In the genomic region with DNA sequence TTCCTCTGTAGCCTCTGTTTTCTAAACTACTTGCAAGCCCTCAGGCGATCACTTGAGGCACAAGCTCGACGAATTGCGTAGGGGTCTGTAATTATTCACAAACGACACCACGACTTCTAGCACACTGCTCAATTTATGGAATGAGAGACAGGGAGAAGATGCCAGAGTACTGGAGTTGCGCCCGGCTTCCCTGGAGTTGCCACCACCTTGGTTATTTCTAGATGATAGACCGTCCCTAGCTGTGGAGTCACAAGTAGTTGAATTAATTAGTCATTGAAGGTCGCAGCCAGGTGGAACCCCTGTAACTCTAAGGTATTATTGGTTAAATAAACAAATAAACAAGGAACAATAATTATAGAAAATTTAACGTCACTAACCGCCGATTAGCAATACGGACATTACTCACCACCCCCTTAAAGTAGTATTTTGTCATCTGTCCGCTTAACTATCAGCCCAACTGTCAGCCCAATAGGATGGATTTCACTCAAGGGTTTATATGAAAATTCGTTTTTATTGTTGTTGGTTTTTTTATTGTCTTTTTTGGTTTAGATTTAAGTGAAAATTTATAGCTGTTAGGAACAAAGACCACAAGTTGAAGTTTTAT, we compare ENCODE assay signal across 8 cellular contexts. TPM values are rescaled to one million over a fixed set of nuclear protein-coding genes. Genes with fewer than 3 reads are reported as not detected.
DNase-seq lines count a peak whose midpoint lies in the region; ATAC-seq and TF ChIP-seq lines count a peak whose summit lies in the region.

No MANE protein-coding gene starts in this region.

- peak overlapping the region; percentile 87 for H2AFZ ChIP-seq in DND-41 (ENCODE audit: low read depth, low read length)
- H2AFZ ChIP-seq in fibroblast of lung (ENCODE audit: low read length): peak overlapping the region; percentile 56
- peak overlapping the region; percentile 94 for H2AFZ ChIP-seq in parathyroid adenoma

- H3K27ac ChIP-seq in DND-41 (ENCODE audit: low read length): peak overlapping the region; percentile 89
- peak overlapping the region; percentile 99 for H3K27ac ChIP-seq in fibroblast of lung (ENCODE audit: insufficient read depth, low read length)
- H3K27ac ChIP-seq in parathyroid adenoma: peak overlapping the region; percentile 96

- no peaks in the 10 kb centered on the region for H4K20me1 ChIP-seq in DND-41 (ENCODE audit: insufficient read depth, low read length)
- H4K20me1 ChIP-seq in fibroblast of lung (ENCODE audit: control insufficient read depth, extremely low read depth, insufficient read depth, low read length): no peaks in the 10 kb centered on the region

- H3K27me3 ChIP-seq in DND-41 (ENCODE audit: insufficient read depth, low read length, poor library complexity) (no peaks in the 10 kb centered on the region), fibroblast of lung (ENCODE audit: control insufficient read depth, insufficient read depth, low read length) (no peaks in the 10 kb centered on the region), parathyroid adenoma (ENCODE audit: control insufficient read depth, insufficient read depth, low read length) (no peaks in the 10 kb centered on the region)

- peaks cover 48% of the 10 kb centered on the region for H3K4me1 ChIP-seq in DND-41 (ENCODE audit: insufficient read depth, low read length)
- H3K4me1 ChIP-seq in fibroblast of lung (ENCODE audit: control insufficient read depth, extremely low read depth, insufficient read depth, low read length): peaks cover 3% of the 10 kb centered on the region
- peaks cover 4% of the 10 kb centered on the region for H3K4me1 ChIP-seq in parathyroid adenoma

- H3K9ac ChIP-seq in DND-41 (ENCODE audit: low read depth, low read length): peak overlapping the region; percentile 87
- H3K9ac ChIP-seq in fibroblast of lung (ENCODE audit: insufficient read depth, low read length): peak overlapping the region; percentile 97
- H3K9ac ChIP-seq in parathyroid adenoma: peak overlapping the region; percentile 92

- H3K4me2 ChIP-seq in DND-41 (ENCODE audit: insufficient read depth, low read length) (peak overlapping the region; percentile 83), fibroblast of lung (ENCODE audit: extremely low read depth, insufficient read depth, low read length) (peak overlapping the region; percentile 79), parathyroid adenoma (ENCODE audit: low read length) (peak overlapping the region; percentile 90)

- ATAC-seq in DND-41 (ENCODE audit: insufficient read depth, low read depth): peak; percentile 60; the same call in 2 of the 3 replicates
- peak; percentile 0 for ATAC-seq in HG02623 (IDR thresholded peaks at IDR 0.05; ENCODE audit: unreplicated experiment)

- peak overlapping the region; percentile 46 to 73 for H3K4me3 ChIP-seq in DND-41 (ENCODE audit: low read depth in 1 of 2, low read length in 2 of 2)
- peak overlapping the region; percentile 79 to 99 (median 90) for H3K4me3 ChIP-seq in fibroblast of lung (replicated peaks in 1 of 4; ENCODE audit: control extremely low read depth in 1 of 4, insufficient read depth in 1 of 4, low read depth in 3 of 4, low read length in 4 of 4)
- H3K4me3 ChIP-seq in parathyroid adenoma (ENCODE audit: low read depth, low read length): peak overlapping the region; percentile 95

- H3K9me3 ChIP-seq in DND-41 (ENCODE audit: insufficient read depth, low read length, severe bottlenecking) (no peaks in the 10 kb centered on the region), fibroblast of lung (ENCODE audit: control insufficient read depth, insufficient read depth, low read depth, low read length) (no peaks in the 10 kb centered on the region), parathyroid adenoma (ENCODE audit: control insufficient read depth, low read length) (peaks cover 3% of the 10 kb centered on the region)

- in situ Hi-C loops in SK-MEL-5 (cut with HindIII; ENCODE audit: low pct_unique_long_range_greater_than_20kb, low sequenced_read_pairs): no loop called here

- TF ChIP-seq CTCF in DND-41 (IDR thresholded peaks at IDR 0.05; ENCODE audit: borderline replicate concordance, extremely low read depth, low read length, poor library complexity, severe bottlenecking) (no peak), fibroblast of lung (conservative IDR thresholded peaks at IDR 0.05 in 1 of 2, IDR thresholded peaks at IDR 0.05 in 1 of 2; ENCODE audit: low read depth in 1 of 2, low read length in 2 of 2) (peak; percentile 33 to 38), parathyroid adenoma (IDR thresholded peaks at IDR 0.05) (peak; percentile 12)

- no peak for DNase-seq in DND-41
- peak; percentile 83 for DNase-seq in SK-MEL-5 (ENCODE audit: low read depth, low spot score)
- DNase-seq in fibroblast of lung (ENCODE audit: low read depth in 2 of 2): no peak
- DNase-seq in HCEC 1CT: no peak
- DNase-seq in SIG-M5 (lab: John Stamatoyannopoulos, UW): no peak
- DNase-seq in NCI-H2227 treated with DMSO at 0.1 percent for 48 hours (lab: John Stamatoyannopoulos, UW): no peak

- H3K36me3 ChIP-seq in DND-41 (ENCODE audit: insufficient read depth, low read length): no peaks in the 10 kb centered on the region
- H3K36me3 ChIP-seq in fibroblast of lung (ENCODE audit: control insufficient read depth, insufficient read depth, low read length): no peaks in the 10 kb centered on the region
- H3K36me3 ChIP-seq in parathyroid adenoma (ENCODE audit: control insufficient read depth, insufficient read depth, low read length): no peaks in the 10 kb centered on the region

- H3K79me2 ChIP-seq in DND-41 (ENCODE audit: insufficient read depth, low read length) (peaks cover 62% of the 10 kb centered on the region), fibroblast of lung (ENCODE audit: control insufficient read depth, insufficient read depth, low read length) (peaks cover 29% of the 10 kb centered on the region), parathyroid adenoma (peaks cover 9% of the 10 kb centered on the region)

RNA-seq across cellular contexts. Expression of gene AZI2, which starts 0.9 kb away (rescaled TPM):
- total RNA-seq in SK-MEL-5 (2014; rRNA removed; shearing (Covaris generic)): 53.0 and 54.0 TPM in 2 replicates
- polyA plus RNA-seq in SK-MEL-5 (2015; cell fraction: cytosol; rRNA removed): 62.5 and 85.0 TPM in 2 replicates
- 81.2 and 103 TPM in 2 replicates for polyA plus RNA-seq in SK-MEL-5 (2015; cell fraction: nucleus; rRNA removed)
- total RNA-seq in fibroblast of lung: 182 and 183 TPM in 2 replicates
- 131 and 202 TPM in 2 replicates for polyA plus RNA-seq in fibroblast of lung
- polyA plus RNA-seq in fibroblast of lung (2012): 57.8 and 86.1 TPM in 2 replicates
- 3.3 TPM in 2 replicates for polyA minus RNA-seq in fibroblast of lung (ENCODE audit: low replicate concordance)

RNA-seq across cellular contexts. Expression of gene ZCWPW2, which starts 1.0 kb away (rescaled TPM):
- 0.16 TPM in 2 replicates for total RNA-seq in SK-MEL-5 (2014; rRNA removed; shearing (Covaris generic))
- polyA plus RNA-seq in SK-MEL-5 (2015; cell fraction: cytosol; rRNA removed): 0.05 and 0.30 TPM in 2 replicates
- polyA plus RNA-seq in SK-MEL-5 (2015; cell fraction: nucleus; rRNA removed): 0.36 and 0.49 TPM in 2 replicates
- total RNA-seq in fibroblast of lung: 1.0 and 1.7 TPM in 2 replicates
- 0.36 and 0.68 TPM in 2 replicates for polyA plus RNA-seq in fibroblast of lung
- 0.44 and 0.73 TPM in 2 replicates for polyA plus RNA-seq in fibroblast of lung (2012)
- not detected in 2 replicates for polyA minus RNA-seq in fibroblast of lung (ENCODE audit: low replicate concordance)
